13 cellular contexts compared by ENCODE assay signal in the genomic region with DNA sequence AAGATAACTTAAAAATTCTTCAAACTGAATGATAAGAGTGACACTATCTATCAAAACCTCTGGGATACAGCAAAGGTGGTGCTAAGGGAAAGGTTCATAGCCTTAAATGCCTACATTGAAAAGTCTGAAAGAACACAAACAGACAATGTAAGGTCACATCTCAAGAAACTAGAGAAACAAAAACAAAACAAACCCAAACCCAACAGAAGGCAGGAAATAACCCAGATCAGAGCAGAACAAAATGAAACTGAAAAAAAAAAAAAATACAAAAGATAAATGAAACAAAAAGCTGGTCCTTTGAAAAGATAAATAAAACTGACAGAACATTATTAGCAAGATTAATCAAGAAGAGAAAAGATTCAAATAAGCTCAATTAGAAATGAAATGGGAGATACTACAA. TPM values are rescaled to one million over a fixed set of nuclear protein-coding genes. Genes with fewer than 3 reads are reported as not detected.
DNase-seq lines count a peak whose midpoint lies in the region; ATAC-seq, FAIRE-seq and TF ChIP-seq lines count a peak whose summit lies in the region.
"Had no signal": no experiment of that assay in that cellular context is flagged by ENCODE, and none has a peak within 500 bp of the region (broad histone marks: within the 10 kb centered on the region; RNA-seq: fewer than 3 reads in every experiment).

No MANE protein-coding gene starts in this region.

- H3K9me3 ChIP-seq in T-helper 17 cell (ENCODE audit: control insufficient read depth, low read length, poor library complexity, severe bottlenecking) (no peaks in the 10 kb centered on the region), pancreas (no peaks in the 10 kb centered on the region), MG63 (no peaks in the 10 kb centered on the region)

- ATAC-seq in activated CD4-positive, alpha-beta T cell treated with anti-CD3 and anti-CD28 coated beads for 36 hours: no peak
- ATAC-seq in HG02798 (IDR thresholded peaks at IDR 0.05; ENCODE audit: poor library complexity, unreplicated experiment) (peak; percentile 89), T-helper 17 cell (peak; percentile 86), pancreas (no peak), esophagus mucosa (no peak)

- H3K27ac ChIP-seq in pancreas: no peak overlapping the region
- H3K27ac ChIP-seq: epithelial cell of prostate, VCaP had no signal

- H3K4me3 ChIP-seq in pancreas (no peak overlapping the region), MG63 (no peak overlapping the region)

- TF ChIP-seq CTCF in pancreas (IDR thresholded peaks at IDR 0.05): no peak

- H3K27me3 Mint-ChIP-seq in activated CD4-positive, alpha-beta T cell treated with anti-CD3 and anti-CD28 coated beads for 36 hours: no peaks in the 10 kb centered on the region
- no peaks in the 10 kb centered on the region for H3K27me3 Mint-ChIP-seq in T-helper 17 cell

- no peak for DNase-seq in activated CD4-positive, alpha-beta T cell treated with anti-CD3 and anti-CD28 coated beads for 36 hours
- DNase-seq in activated CD4-positive, alpha-beta T cell treated with anti-CD3 and anti-CD28 coated beads, Interleukin-2, amount 50 U/mL, for 48 hours: no peak
- DNase-seq in T-helper 17 cell (no peak), pancreas (no peak), cerebellar nuclear complex (lab: John Stamatoyannopoulos, UW) (no peak), MG63 (no peak)
- DNase-seq: 8988T, NCI-H187 treated with DMSO at 0.1 percent for 48 hours had no signal

- no peaks in the 10 kb centered on the region for H3K36me3 ChIP-seq in pancreas
- no peaks in the 10 kb centered on the region for H3K36me3 ChIP-seq in MG63

- peaks cover 8% of the 10 kb centered on the region for H3K36me3 Mint-ChIP-seq in activated CD4-positive, alpha-beta T cell treated with anti-CD3 and anti-CD28 coated beads for 36 hours (ENCODE audit: low read depth)
- H3K36me3 Mint-ChIP-seq in T-helper 17 cell (ENCODE audit: low read depth): no peaks in the 10 kb centered on the region

- peak overlapping the region; percentile 95 for H3K27ac Mint-ChIP-seq in activated CD4-positive, alpha-beta T cell treated with anti-CD3 and anti-CD28 coated beads for 36 hours
- H3K27ac Mint-ChIP-seq in T-helper 17 cell: peak overlapping the region; percentile 96
- H3K27ac Mint-ChIP-seq: nephron had no signal

- POLR2A ChIA-PET in activated CD4-positive, alpha-beta T cell treated with anti-CD3 and anti-CD28 coated beads for 36 hours (lab: Charles Lee): no interaction called here

- CTCF ChIA-PET in activated CD4-positive, alpha-beta T cell treated with anti-CD3 and anti-CD28 coated beads for 36 hours (lab: Charles Lee): interaction anchor here (0.6 to 2.1 kb wide), 4 partner anchors 9 to 1387 kb away, joined by 3 to 10 read pairs (median 4); no protein-coding TSS in a partner anchor

- H3K4me1 Mint-ChIP-seq in activated CD4-positive, alpha-beta T cell treated with anti-CD3 and anti-CD28 coated beads for 36 hours: peaks cover 46% of the 10 kb centered on the region
- H3K4me1 Mint-ChIP-seq in T-helper 17 cell: peaks cover 38% of the 10 kb centered on the region

- FAIRE-seq in pancreas (lab: Jason Lieb, UNC): peak; percentile 92

- peaks cover 0 to 6% (median 0%) of the 10 kb centered on the region in 3 donors for H3K4me1 ChIP-seq in pancreas

- no peaks in the 10 kb centered on the region for H3K27me3 ChIP-seq in pancreas
- no peaks in the 10 kb centered on the region for H3K27me3 ChIP-seq in MG63

- no peaks in the 10 kb centered on the region for H3K9me3 Mint-ChIP-seq in activated CD4-positive, alpha-beta T cell treated with anti-CD3 and anti-CD28 coated beads for 36 hours (ENCODE audit: low read depth)

- intact Hi-C loops in activated CD4-positive, alpha-beta T cell treated with anti-CD3 and anti-CD28 coated beads for 36 hours (cut with DNase I, micrococcal nuclease): loop anchor here in 1 of 2 experiments (10.0 kb wide), 2 partner anchors 945 to 1115 kb away; a partner anchor contains a TSS
- intact Hi-C loops in pancreas (cut with DNase I): loop anchor here in 2 of 3 donors (10.0 kb wide), 1 partner anchor 115 kb away; no protein-coding TSS in a partner anchor

- peak overlapping the region; percentile 61 for H3K4me3 Mint-ChIP-seq in activated CD4-positive, alpha-beta T cell treated with anti-CD3 and anti-CD28 coated beads for 36 hours
- peak overlapping the region; percentile 85 for H3K4me3 Mint-ChIP-seq in T-helper 17 cell
- H3K4me3 Mint-ChIP-seq: nephron had no signal

RNA-seq across cellular contexts. Expression of a gene that starts 6.8 kb away (rescaled TPM):
- 10 to 100 TPM; 18.8 to 27.3 TPM for total RNA-seq in activated CD4-positive, alpha-beta T cell treated with anti-CD3 and anti-CD28 coated beads for 36 hours
- total RNA-seq in T-helper 17 cell: 100 to 1,000 TPM; 122 to 145 TPM
- 10 to 100 TPM in 2 of 6 donors, 1 to 10 TPM in 4; 6.1 to 19.5 (median 9.3) TPM for total RNA-seq in pancreas
- polyA plus RNA-seq in pancreas: 10 to 100 TPM; 31.5 to 36.4 TPM
- 6.7 and 38.3 TPM in 2 replicates for total RNA-seq in MG63 (2014; rRNA removed; shearing (Covaris generic); ENCODE audit: low replicate concordance)
- 23.0 TPM for total RNA-seq in esophagus mucosa

RNA-seq across cellular contexts. Expression of a gene that starts 34.7 kb away (rescaled TPM):
- total RNA-seq in activated CD4-positive, alpha-beta T cell treated with anti-CD3 and anti-CD28 coated beads for 36 hours: not detected
- total RNA-seq in T-helper 17 cell (not detected), pancreas (under 1 TPM in 2 of 6 donors, not detected in 4; 0.06 to 0.12 TPM), esophagus mucosa (357 TPM)
- not detected for polyA plus RNA-seq in pancreas
- total RNA-seq in MG63 (2014; rRNA removed; shearing (Covaris generic); ENCODE audit: low replicate concordance): 0.05 and 0.20 TPM in 2 replicates

Comparison
In these comparisons a context has a peak if more than half of its experiments do, and no peak if none do; other contexts are left out.
1. ATAC-seq: peak in HG02798 (single experiment) and T-helper 17 cell (single experiment); none in activated CD4-positive, alpha-beta T cell treated with anti-CD3 and anti-CD28 coated beads for 36 hours (single experiment), pancreas (0 of 4) and esophagus mucosa (single experiment).
2. RNA of a gene that starts 34.7 kb away (total RNA-seq): 357 TPM in esophagus mucosa (single experiment); 0.05 to 0.20 TPM in MG63, 0.06 to 0.12 TPM in pancreas, not detected in activated CD4-positive, alpha-beta T cell treated with anti-CD3 and anti-CD28 coated beads for 36 hours and not detected in T-helper 17 cell; every median in the first group is over 100 times any median in the second.